In genomic region chr3:113746069-113746954, GRCh38 we compare ENCODE assay signal across 1 cellular context.
TF ChIP-seq lines count a peak whose summit lies in the region.

TSS of gene NAA50 (minus strand) at chr3:113746249. CDS start at chr3:113745949, 300 bp downstream.

TF ChIP-seq in HepG2, 621 proteins besides CTCF, POLR2A, EP300 and RAD21 (continued from another document and continues in another):
- peak; percentile 6; the same call in 1 of the 2 replicates for TF ChIP-seq ERF (CRISPR knock-in tag; IDR thresholded peaks at IDR 0.05)
- no peak for TF ChIP-seq SMAD9 (CRISPR knock-in tag; IDR thresholded peaks at IDR 0.05)
- TF ChIP-seq PCBP1 (IDR thresholded peaks at IDR 0.05; ENCODE audit: borderline replicate concordance, low read depth, low read length), result no peak
- TF ChIP-seq ARID3A (IDR thresholded peaks at IDR 0.05; ENCODE audit: low read depth, low read length), result no peak
- TF ChIP-seq ZNF446 (CRISPR knock-in tag; IDR thresholded peaks at IDR 0.05), result peak; percentile 74
- no peak for TF ChIP-seq TAF15 (IDR thresholded peaks at IDR 0.05; ENCODE audit: low read depth, low read length, poor library complexity, severe bottlenecking)
- no peak for TF ChIP-seq CERS6 (CRISPR knock-in tag; IDR thresholded peaks at IDR 0.05)
- TF ChIP-seq ZNF629 (CRISPR knock-in tag; conservative IDR thresholded peaks at IDR 0.05), result no peak
- no peak for TF ChIP-seq GPN1 (CRISPR knock-in tag; IDR thresholded peaks at IDR 0.05; ENCODE audit: borderline replicate concordance)
- TF ChIP-seq RFX1 (IDR thresholded peaks at IDR 0.05), result no peak
- TF ChIP-seq BATF2 (CRISPR knock-in tag; IDR thresholded peaks at IDR 0.05), result no peak
- TF ChIP-seq ZFP36 (IDR thresholded peaks at IDR 0.05; ENCODE audit: borderline replicate concordance, low read depth, low read length, partially characterized antibody), result no peak
- TF ChIP-seq ZNF350 (CRISPR knock-in tag; IDR thresholded peaks at IDR 0.05; ENCODE audit: borderline replicate concordance, low read depth), result no peak
- no peak for TF ChIP-seq ZNF878 (CRISPR knock-in tag; IDR thresholded peaks at IDR 0.05)
- TF ChIP-seq ZBTB20 (CRISPR knock-in tag; IDR thresholded peaks at IDR 0.05; ENCODE audit: borderline replicate concordance, low read depth), result peak; percentile 53; the same call in 1 of the 2 replicates
- TF ChIP-seq ZNF251 (CRISPR knock-in tag; IDR thresholded peaks at IDR 0.05), result no peak
- no peak for TF ChIP-seq FLYWCH1 (CRISPR knock-in tag; IDR thresholded peaks at IDR 0.05)
- no peak for TF ChIP-seq RNF2 (conservative IDR thresholded peaks at IDR 0.05; ENCODE audit: low read depth)
- TF ChIP-seq TSC22D2 (CRISPR knock-in tag; IDR thresholded peaks at IDR 0.05; ENCODE audit: borderline replicate concordance), result no peak; the same call in 1 of the 2 replicates
- TF ChIP-seq POGZ (CRISPR knock-in tag; IDR thresholded peaks at IDR 0.05), result peak; percentile 38
- TF ChIP-seq KMT2B (CRISPR knock-in tag; IDR thresholded peaks at IDR 0.05), result peak; percentile 78
- 0 out of 2 replicates have a peak, but pooled peaks have one; percentile 8 for TF ChIP-seq REPIN1 (CRISPR knock-in tag; IDR thresholded peaks at IDR 0.05; ENCODE audit: borderline replicate concordance, low read depth)
- TF ChIP-seq JDP2 (CRISPR knock-in tag; IDR thresholded peaks at IDR 0.05; ENCODE audit: borderline replicate concordance), result no peak
- no peak for TF ChIP-seq TCF12 (IDR thresholded peaks at IDR 0.05)
- peak; percentile 80; the same call in 1 of the 2 replicates for TF ChIP-seq TCF12 (CRISPR knock-in tag; IDR thresholded peaks at IDR 0.05)
- TF ChIP-seq ZNF12 (CRISPR knock-in tag; IDR thresholded peaks at IDR 0.05), result no peak
- TF ChIP-seq ZNF30 (CRISPR knock-in tag; IDR thresholded peaks at IDR 0.05), result no peak
- peak; percentile 51 for TF ChIP-seq HNRNPLL (IDR thresholded peaks at IDR 0.05; ENCODE audit: low read depth, low read length, poor library complexity, severe bottlenecking)
- peak; percentile 79; the same call in 1 of the 2 replicates for TF ChIP-seq THRA (CRISPR knock-in tag; IDR thresholded peaks at IDR 0.05; ENCODE audit: borderline replicate concordance)
- no peak for TF ChIP-seq ZNF556 (CRISPR knock-in tag; IDR thresholded peaks at IDR 0.05; ENCODE audit: borderline replicate concordance)
- TF ChIP-seq SNAPC5 (CRISPR knock-in tag; IDR thresholded peaks at IDR 0.05; ENCODE audit: borderline replicate concordance), result no peak
- TF ChIP-seq ZNF451 (CRISPR knock-in tag; IDR thresholded peaks at IDR 0.05), result peak; percentile 75; the same call in 1 of the 2 replicates
- TF ChIP-seq ZNF496 (CRISPR knock-in tag; IDR thresholded peaks at IDR 0.05; ENCODE audit: insufficient replicate concordance), result no peak
- TF ChIP-seq NKX3-1 (CRISPR knock-in tag; IDR thresholded peaks at IDR 0.05), result no peak
- peak; percentile 97 for TF ChIP-seq ZNF687 (CRISPR knock-in tag; IDR thresholded peaks at IDR 0.05)
- peak; percentile 60; the same call in 1 of the 2 replicates for TF ChIP-seq ZNF607 (CRISPR knock-in tag; IDR thresholded peaks at IDR 0.05; ENCODE audit: borderline replicate concordance)
- TF ChIP-seq CBFB (CRISPR knock-in tag; IDR thresholded peaks at IDR 0.05), result no peak; the same call in 1 of the 2 replicates
- TF ChIP-seq ZBTB10 (CRISPR knock-in tag; IDR thresholded peaks at IDR 0.05; ENCODE audit: borderline replicate concordance), result no peak
- no peak for TF ChIP-seq ZNF761 (CRISPR knock-in tag; conservative IDR thresholded peaks at IDR 0.05)
- peak; percentile 43 for TF ChIP-seq PHF20 (CRISPR knock-in tag; IDR thresholded peaks at IDR 0.05)
- peak; percentile 60; the same call in 1 of the 2 replicates for TF ChIP-seq ZNF749 (CRISPR knock-in tag; IDR thresholded peaks at IDR 0.05; ENCODE audit: borderline replicate concordance)
- TF ChIP-seq ELF3 (CRISPR knock-in tag; IDR thresholded peaks at IDR 0.05), result 0 out of 2 replicates have a peak, but pooled peaks have one; percentile 8
- TF ChIP-seq KDM2A (CRISPR knock-in tag; IDR thresholded peaks at IDR 0.05; ENCODE audit: borderline replicate concordance, low read depth), result peak; percentile 84
- TF ChIP-seq MXD1 (CRISPR knock-in tag; IDR thresholded peaks at IDR 0.05), result peak; percentile 88
- TF ChIP-seq CAMTA2 (CRISPR knock-in tag; IDR thresholded peaks at IDR 0.05; ENCODE audit: borderline replicate concordance), result 0 out of 2 replicates have a peak, but pooled peaks have one; percentile 24
- TF ChIP-seq SIN3A (IDR thresholded peaks at IDR 0.05; ENCODE audit: borderline replicate concordance, low read depth, low read length), result 0 out of 2 replicates have a peak, but pooled peaks have one; percentile 74
- no peak for TF ChIP-seq NRL (CRISPR knock-in tag; IDR thresholded peaks at IDR 0.05; ENCODE audit: borderline replicate concordance)
- no peak for TF ChIP-seq ZNF20 (CRISPR knock-in tag; IDR thresholded peaks at IDR 0.05)
- 0 out of 2 replicates have a peak, but pooled peaks have one; percentile 51 for TF ChIP-seq THAP7 (CRISPR knock-in tag; IDR thresholded peaks at IDR 0.05)
- TF ChIP-seq TRIM24 (CRISPR knock-in tag; IDR thresholded peaks at IDR 0.05), result no peak
- TF ChIP-seq ZNF770 (CRISPR knock-in tag; IDR thresholded peaks at IDR 0.05), result peak; percentile 35; the same call in 1 of the 2 replicates
